In genomic region chr6:151999194-151999593, GRCh38 we compare ENCODE assay signal across 27 cellular contexts.
A peak's percentile ranks its signal among the peaks of the same experiment; 100 is the strongest.
DNase-seq lines count a peak whose midpoint lies in the region; ATAC-seq, FAIRE-seq and TF ChIP-seq lines count a peak whose summit lies in the region.
"Had no signal": no experiment of that assay in that cellular context is flagged by ENCODE, and none has a peak within 500 bp of the region (broad histone marks: within the 10 kb centered on the region; RNA-seq: fewer than 3 reads in every experiment).

No MANE protein-coding gene starts in this region.

- H3K4me1 Mint-ChIP-seq in glutamatergic neuron (ENCODE audit: low read depth, unreplicated experiment) (no peaks in the 10 kb centered on the region), GM23338 (peaks cover 4% of the 10 kb centered on the region; the same call in 2 of the 3 replicates)
- H3K4me1 Mint-ChIP-seq: activated CD4-positive, alpha-beta T cell treated with anti-CD3 and anti-CD28 coated beads, Interleukin-2, amount 10 ng/mL, durations not matched to agents 7 days and 5 days; activated naive CD8-positive, alpha-beta T cell treated with anti-CD3 and anti-CD28 coated beads, Interleukin-2, amount 10 ng/mL, durations not matched to agents 7 days and 5 days; IgD-negative memory B cell; nephron progenitor cell had no signal

- H3F3A ChIP-seq in GM23338 (replicated peaks; ENCODE audit: low read depth), result no peaks in the 10 kb centered on the region

- no peak overlapping the region for H2AFZ ChIP-seq in GM23338
- H2AFZ ChIP-seq: parathyroid adenoma had no signal

- no peak overlapping the region for H3K4me2 ChIP-seq in GM23338

- H3K36me3 Mint-ChIP-seq in glutamatergic neuron (ENCODE audit: unreplicated experiment) (no peaks in the 10 kb centered on the region), GM23338 (ENCODE audit: low read depth) (no peaks in the 10 kb centered on the region)
- H3K36me3 Mint-ChIP-seq: activated naive CD8-positive, alpha-beta T cell treated with anti-CD3 and anti-CD28 coated beads, Interleukin-2, amount 10 ng/mL, durations not matched to agents 7 days and 5 days had no signal

- peak; percentile 18 for DNase-seq in A172 (ENCODE audit: low spot score)
- DNase-seq in HT-29 (ENCODE audit: low spot score), result peak; percentile 65
- peak; percentile 12 for DNase-seq in choroid plexus epithelial cell (ENCODE audit: low read depth)
- no peak for DNase-seq in cortex of kidney (lab: John Stamatoyannopoulos, UW)
- DNase-seq in amniotic stem cell (lab: John Stamatoyannopoulos, UW), result no peak
- no peak for DNase-seq in glutamatergic neuron
- DNase-seq in GM23338 (ENCODE audit: low spot score), result no peak
- DNase-seq: 8988T; activated CD4-positive, alpha-beta T cell treated with anti-CD3 and anti-CD28 coated beads, Interleukin-2, amount 10 ng/mL, durations not matched to agents 7 days and 5 days; activated naive CD8-positive, alpha-beta T cell treated with anti-CD3 and anti-CD28 coated beads, Interleukin-2, amount 10 ng/mL, durations not matched to agents 7 days and 5 days; brain microvascular endothelial cell; C1 segment of cervical spinal cord; left ventricle myocardium superior; MM.1S; NCI-H1436 treated with DMSO at 0.1 percent for 48 hours; nephron progenitor cell; stimulated activated CD4-positive, alpha-beta T cell treated with anti-CD3 and anti-CD28 coated beads, Interleukin-4, amount 100 ng/mL, for 1 hour; stimulated activated naive CD8-positive, alpha-beta T cell treated with anti-CD3 and anti-CD28 coated beads, Interleukin-15, Interleukin-2, amounts not matched to agents 100 U/mL and 50 U/mL, for 24 hours; T-helper 2 cell; transverse colon had no signal

- no peaks in the 10 kb centered on the region for H3K27me3 ChIP-seq in GM23338 (ENCODE audit: insufficient read depth)
- H3K27me3 ChIP-seq: brain microvascular endothelial cell, transverse colon had no signal

- H3K4me3 Mint-ChIP-seq in glutamatergic neuron (ENCODE audit: unreplicated experiment) (no peak overlapping the region), GM23338 (no peak overlapping the region)
- H3K4me3 Mint-ChIP-seq: activated CD4-positive, alpha-beta T cell treated with anti-CD3 and anti-CD28 coated beads, Interleukin-2, amount 10 ng/mL, durations not matched to agents 7 days and 5 days; activated naive CD8-positive, alpha-beta T cell treated with anti-CD3 and anti-CD28 coated beads, Interleukin-2, amount 10 ng/mL, durations not matched to agents 7 days and 5 days; IgD-negative memory B cell; nephron progenitor cell had no signal

- no peaks in the 10 kb centered on the region for H3K79me2 ChIP-seq in GM23338 (replicated peaks; ENCODE audit: insufficient read depth)
- H3K79me2 ChIP-seq: parathyroid adenoma had no signal

- ATAC-seq in GM23338, result no peak
- ATAC-seq: Panc1; stimulated activated naive CD8-positive, alpha-beta T cell treated with anti-CD3 and anti-CD28 coated beads, Interleukin-15, Interleukin-2, amounts not matched to agents 100 U/mL and 50 U/mL, for 24 hours had no signal

- H3K36me3 ChIP-seq in GM23338 (ENCODE audit: insufficient read depth), result no peaks in the 10 kb centered on the region
- H3K36me3 ChIP-seq: brain microvascular endothelial cell, transverse colon had no signal

- H3K27me3 Mint-ChIP-seq in glutamatergic neuron (ENCODE audit: unreplicated experiment), result no peaks in the 10 kb centered on the region
- peaks cover 1% of the 10 kb centered on the region for H3K27me3 Mint-ChIP-seq in GM23338 (ENCODE audit: insufficient read depth, low read depth, poor library complexity)
- H3K27me3 Mint-ChIP-seq: IgD-negative memory B cell had no signal

- H3K4me3 ChIP-seq in choroid plexus epithelial cell (ENCODE audit: low read depth, low read length) (no peak overlapping the region), GM23338 (no peak overlapping the region)
- H3K4me3 ChIP-seq: skin epidermis, transverse colon had no signal

- TF ChIP-seq CTCF in choroid plexus epithelial cell (conservative IDR thresholded peaks at IDR 0.05; ENCODE audit: low read depth, low read length), result no peak
- no peak for TF ChIP-seq CTCF in glutamatergic neuron (IDR thresholded peaks at IDR 0.05; ENCODE audit: partially characterized antibody, unreplicated experiment)
- no peak for TF ChIP-seq CTCF in GM23338 (conservative IDR thresholded peaks at IDR 0.05; ENCODE audit: low read depth in 2 of 2)

- H3K27ac Mint-ChIP-seq in glutamatergic neuron (ENCODE audit: unreplicated experiment), result no peak overlapping the region
- no peak overlapping the region for H3K27ac Mint-ChIP-seq in GM23338
- H3K27ac Mint-ChIP-seq: activated CD4-positive, alpha-beta T cell treated with anti-CD3 and anti-CD28 coated beads, Interleukin-2, amount 10 ng/mL, durations not matched to agents 7 days and 5 days; activated naive CD8-positive, alpha-beta T cell treated with anti-CD3 and anti-CD28 coated beads, Interleukin-2, amount 10 ng/mL, durations not matched to agents 7 days and 5 days; IgD-negative memory B cell; nephron progenitor cell had no signal

- H3K9me3 Mint-ChIP-seq in glutamatergic neuron (ENCODE audit: unreplicated experiment), result no peaks in the 10 kb centered on the region
- no peaks in the 10 kb centered on the region for H3K9me3 Mint-ChIP-seq in GM23338
- H3K9me3 Mint-ChIP-seq: activated CD4-positive, alpha-beta T cell treated with anti-CD3 and anti-CD28 coated beads, Interleukin-2, amount 10 ng/mL, durations not matched to agents 7 days and 5 days; activated naive CD8-positive, alpha-beta T cell treated with anti-CD3 and anti-CD28 coated beads, Interleukin-2, amount 10 ng/mL, durations not matched to agents 7 days and 5 days; IgD-negative memory B cell; nephron progenitor cell had no signal

- no peaks in the 10 kb centered on the region for H3K4me1 ChIP-seq in GM23338 (ENCODE audit: insufficient read depth)
- H3K4me1 ChIP-seq: parathyroid adenoma, transverse colon had no signal

- peak; percentile 65 for FAIRE-seq in islet of Langerhans (lab: Jason Lieb, UNC)
- FAIRE-seq: GM12892 had no signal

- H4K20me1 ChIP-seq in GM23338 (replicated peaks; ENCODE audit: insufficient read depth), result no peaks in the 10 kb centered on the region

- peaks cover 7% of the 10 kb centered on the region; the same call in 1 of the 2 replicates for H3K9me2 ChIP-seq in GM23338 (ENCODE audit: insufficient read depth)

- no peak overlapping the region for H3K27ac ChIP-seq in GM23338 (ENCODE audit: low read depth)
- H3K27ac ChIP-seq: brain microvascular endothelial cell, parathyroid adenoma, skin epidermis, transverse colon, VCaP had no signal

TF ChIP-seq in GM23338, 12 proteins besides CTCF, POLR2A, EP300 and RAD21 (continues in another document):
- TF ChIP-seq JUNB (IDR thresholded peaks at IDR 0.05; ENCODE audit: unreplicated experiment), result no peak
- TF ChIP-seq NANOG (IDR thresholded peaks at IDR 0.05; ENCODE audit: borderline replicate concordance), result no peak
- TF ChIP-seq POLR2AphosphoS5 (IDR thresholded peaks at IDR 0.05; ENCODE audit: low read depth), result no peak
- TF ChIP-seq EZH2phosphoT487 (IDR thresholded peaks at IDR 0.05; ENCODE audit: unreplicated experiment), result no peak
- TF ChIP-seq ZNF331 (CRISPR knock-in tag; IDR thresholded peaks at IDR 0.05; ENCODE audit: low read depth), result no peak

Comparison
In these comparisons a context has a peak if more than half of its experiments do, and no peak if none do; other contexts are left out.
1. DNase-seq: peak in A172 (single experiment), HT-29 (single experiment) and choroid plexus epithelial cell (single experiment); none in cortex of kidney (single experiment), amniotic stem cell (single experiment), glutamatergic neuron (single experiment) and GM23338 (single experiment).